In the genomic region with DNA sequence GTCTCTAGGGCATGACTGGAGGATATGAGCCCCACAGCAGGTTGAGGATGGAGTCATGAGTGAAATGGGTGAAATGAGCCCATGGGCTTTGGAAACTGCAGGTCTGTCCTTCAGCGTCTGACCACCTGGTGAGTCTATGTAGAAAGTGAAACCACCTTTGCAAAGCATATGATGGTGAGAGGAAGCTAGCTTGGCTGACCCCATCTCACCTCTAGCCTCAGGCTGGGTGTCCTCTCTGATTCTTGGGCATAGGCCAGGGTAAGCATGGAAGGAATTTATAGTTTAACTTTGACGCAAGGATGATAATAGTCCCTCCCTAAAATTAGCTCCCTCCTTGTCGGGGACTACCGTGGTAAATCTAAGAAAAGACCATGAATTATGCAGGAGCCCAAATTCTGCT, we compare ENCODE assay signal across 18 cellular contexts. TPM values are rescaled to one million over a fixed set of nuclear protein-coding genes. Genes with fewer than 3 reads are reported as not detected.
"Had no signal": no experiment of that assay in that cellular context is flagged by ENCODE, and none has a peak within 500 bp of the region (broad histone marks: within the 10 kb centered on the region; RNA-seq: fewer than 3 reads in every experiment).

No MANE protein-coding gene starts in this region.

RNA-seq across cellular contexts. Expression of gene PSG9, which starts 16.7 kb away (rescaled TPM):
- total RNA-seq: kidney epithelial cell, left ventricle myocardium inferior, lower leg skin, lung, mesothelial cell of epicardium, mononuclear cell, natural killer cell, occipital lobe, osteocyte, posterior vena cava, psoas muscle, sigmoid colon, spleen, subcutaneous adipose tissue, suprapubic skin, thoracic aorta, upper lobe of right lung had no signal
- polyA plus RNA-seq: lung, psoas muscle, sigmoid colon, small intestine, spleen had no signal
